ENCODE assay signal across 8 cellular contexts in the genomic region with DNA sequence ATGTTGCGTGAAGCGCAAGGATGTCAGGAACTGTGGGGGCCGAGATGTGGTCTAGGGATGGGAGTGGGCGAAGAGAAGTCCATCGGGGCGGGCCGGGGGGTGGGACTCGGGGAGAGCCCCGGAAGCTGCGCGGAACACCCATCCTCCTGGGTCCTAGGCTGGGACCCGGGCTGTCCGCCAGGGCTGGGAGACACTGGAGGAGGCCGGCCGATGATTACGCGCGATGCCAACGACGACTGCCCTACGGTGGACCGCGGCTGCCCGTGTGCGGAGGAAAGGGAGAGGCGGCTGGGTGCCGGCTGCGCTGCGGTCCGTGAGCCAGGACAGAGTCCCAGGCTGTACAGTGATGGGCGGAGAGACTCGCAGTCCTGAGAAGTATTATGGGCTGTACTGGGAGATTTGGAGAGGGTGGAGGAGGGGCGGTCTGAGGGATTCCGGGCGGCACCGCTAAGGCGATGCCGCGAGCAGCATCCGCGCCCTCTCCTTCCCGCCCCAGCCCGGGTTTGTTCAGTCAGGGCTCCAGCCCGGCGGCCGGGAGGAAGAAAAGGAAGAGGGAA. TPM values are rescaled to one million over a fixed set of nuclear protein-coding genes. Genes with fewer than 3 reads are reported as not detected.
DNase-seq lines count a peak whose midpoint lies in the region; ATAC-seq and TF ChIP-seq lines count a peak whose summit lies in the region.
"Not testable (repeated sequence)": the region's sequence is repeated elsewhere in the genome, so short reads cannot be mapped to it uniquely, and the experiment has no call there.

No MANE protein-coding gene starts in this region.

- H4K20me1 ChIP-seq in SU-DHL-6 (ENCODE audit: low read depth, low read length); neural cell (ENCODE audit: insufficient read depth): not testable (repeated sequence)

- not testable (repeated sequence) for H3K36me3 ChIP-seq in SU-DHL-6 (ENCODE audit: low read length); adrenal gland (replicated peaks in 1 of 2); cardiac muscle cell; neural cell (ENCODE audit: insufficient read depth, low read length); testis (ENCODE audit: low read depth, missing control alignments)

- H3F3A ChIP-seq in SU-DHL-6 (ENCODE audit: insufficient read depth); neural cell (ENCODE audit: insufficient read depth, low read length, poor library complexity, severe bottlenecking): not testable (repeated sequence)

- H3K9me3 ChIP-seq in SU-DHL-6 (ENCODE audit: insufficient read depth, low read length); adrenal gland (replicated peaks in 1 of 3); cardiac muscle cell (ENCODE audit: low read depth); neural cell (ENCODE audit: low read length); testis: not testable (repeated sequence)

- H3K9ac ChIP-seq in SU-DHL-6 (ENCODE audit: low read length), result peak overlapping the region; percentile 37; the same call in 1 of the 2 replicates
- H3K9ac ChIP-seq in neural cell (ENCODE audit: low read length), result not testable (repeated sequence)

- H2AFZ ChIP-seq in SU-DHL-6 (ENCODE audit: low read depth, low read length, severe bottlenecking); neural cell (ENCODE audit: low read depth, low read length): not testable (repeated sequence)

- 0% methylated on average over 7 to 8 of the region's 46 CpGs; no CpG with 5 or more reads in 2 of the 4 donors for WGBS in adrenal gland, 4 donors
- WGBS in testis, 2 donors, result no CpG with 5 or more reads among the region's 46 CpGs

- H3K4me1 ChIP-seq in adrenal gland (replicated peaks in 1 of 2); cardiac muscle cell (ENCODE audit: low read depth); testis: not testable (repeated sequence)

- intact Hi-C loops in adrenal gland (cut with DNase I); testis (cut with DNase I; ENCODE audit: low total_unique reads): not testable (repeated sequence)

- peak; percentile 5 to 51 (median 24) for DNase-seq in adrenal gland
- DNase-seq in cardiac muscle cell (ENCODE audit: low read depth in 1 of 2, low spot score in 1 of 2), result not testable (repeated sequence)
- peak; percentile 13 for DNase-seq in testis

- H3K4me2 ChIP-seq in SU-DHL-6 (ENCODE audit: low read depth, low read length, poor library complexity, severe bottlenecking); neural cell (ENCODE audit: low read length): not testable (repeated sequence)

- TF ChIP-seq EP300 in neural cell (conservative IDR thresholded peaks at IDR 0.05; ENCODE audit: poor library complexity, severe bottlenecking), result not testable (repeated sequence)

- not testable (repeated sequence) for H3K27me3 ChIP-seq in SU-DHL-6 (ENCODE audit: low read length); adrenal gland; cardiac muscle cell; neural cell (ENCODE audit: insufficient read depth, low read depth, low read length); testis

- not testable (repeated sequence) for H3K27ac ChIP-seq in SU-DHL-6 (ENCODE audit: low read depth, low read length); cardiac muscle cell; neural cell (ENCODE audit: low read length); testis
- H3K27ac ChIP-seq in adrenal gland, result peak overlapping the region in 2 of 5 donors; percentile 63 to 86

- not testable (repeated sequence) for TF ChIP-seq CTCF in GM12875 (IDR thresholded peaks at IDR 0.05; ENCODE audit: borderline replicate concordance, insufficient read depth, low read depth, low read length); SU-DHL-6 (IDR thresholded peaks at IDR 0.05; ENCODE audit: insufficient read depth, low read length, poor library complexity, severe bottlenecking); adrenal gland (IDR thresholded peaks at IDR 0.05); cardiac muscle cell (IDR thresholded peaks at IDR 0.05; ENCODE audit: low read depth, low read length); neural cell (IDR thresholded peaks at IDR 0.05; ENCODE audit: poor library complexity, severe bottlenecking); testis (IDR thresholded peaks at IDR 0.05)

- not testable (repeated sequence) for TF ChIP-seq POLR2A in adrenal gland (IDR thresholded peaks at IDR 0.05); testis (IDR thresholded peaks at IDR 0.05)

- H3K9me2 ChIP-seq in SU-DHL-6 (replicated peaks; ENCODE audit: insufficient read depth, low read length); neural cell (ENCODE audit: insufficient read depth, low read length): not testable (repeated sequence)

- TF ChIP-seq RAD21 in neural cell (conservative IDR thresholded peaks at IDR 0.05), result not testable (repeated sequence)

- not testable (repeated sequence) for H3K79me2 ChIP-seq in SU-DHL-6 (ENCODE audit: insufficient read depth, low read length); neural cell (replicated peaks; ENCODE audit: insufficient read depth, low read length)

- peak; percentile 9 for ATAC-seq in GM21717 (IDR thresholded peaks at IDR 0.05; ENCODE audit: unreplicated experiment)
- ATAC-seq in HG03159 (IDR thresholded peaks at IDR 0.05; ENCODE audit: unreplicated experiment), result peak; percentile 3

- H3K4me3 ChIP-seq in GM12875 (ENCODE audit: low read depth, low read length) (peak overlapping the region; percentile 46), adrenal gland (peak overlapping the region in 1 of 4 donors; percentile 50), cardiac muscle cell (peak overlapping the region; percentile 30), neural cell (ENCODE audit: low read length) (peak overlapping the region; percentile 53)
- H3K4me3 ChIP-seq in SU-DHL-6 (ENCODE audit: insufficient read depth, low read length, poor library complexity, severe bottlenecking); testis: not testable (repeated sequence)

RNA-seq across cellular contexts. Expression of gene SRGAP2B, which starts 0.4 kb away (rescaled TPM):
- total RNA-seq in adrenal gland (10 to 100 TPM; 20.4 to 79.4 (median 40.7) TPM), cardiac muscle cell (16.2 and 20.1 TPM in 2 replicates), testis (10 to 100 TPM in 1 of 2 donors, 1 to 10 TPM in 1; 9.8 to 12.9 TPM)
- polyA plus RNA-seq in adrenal gland (10 to 100 TPM in 2 of 3 donors, 1 to 10 TPM in 1; 6.0 to 18.0 (median 10.3) TPM), cardiac muscle cell (8.9 and 11.2 TPM in 2 replicates), neural cell (11.8 and 15.3 TPM in 2 replicates), testis (ENCODE audit: insufficient read depth, low read depth, low replicate concordance) (11.7 TPM)
- polyA minus RNA-seq in neural cell, result 48.7 and 50.9 TPM in 2 replicates

RNA-seq across cellular contexts. Expression of gene FAM72D, which starts 1.0 kb away (rescaled TPM):
- under 1 TPM in 6 of 8 donors, not detected in 2; 0.12 to 0.74 (median 0.23) TPM for total RNA-seq in adrenal gland
- under 1 TPM; 0.40 to 0.53 (median 0.47) TPM for polyA plus RNA-seq in adrenal gland
- 0.14 and 6.4 TPM in 2 replicates for total RNA-seq in cardiac muscle cell
- polyA plus RNA-seq in cardiac muscle cell, result 0.94 and 7.0 TPM in 2 replicates
- 0.58 TPM in 1 of 2 replicates, not detected in the other for polyA plus RNA-seq in neural cell
- polyA minus RNA-seq in neural cell, result 0.35 and 0.49 TPM in 2 replicates
- 1 to 10 TPM; 1.2 to 2.6 TPM for total RNA-seq in testis
- 2.6 TPM for polyA plus RNA-seq in testis (ENCODE audit: insufficient read depth, low read depth, low replicate concordance)
